Comparison of ENCODE assay signal across 19 cellular contexts in genomic region chr10:86111902-86112301, GRCh38.
"Had no signal": no experiment of that assay in that cellular context is flagged by ENCODE, and none has a peak within 500 bp of the region (broad histone marks: within the 10 kb centered on the region; RNA-seq: fewer than 3 reads in every experiment).

No MANE protein-coding gene starts in this region.

- H3K36me3 ChIP-seq: colonic mucosa, heart left ventricle, prostate gland, right lobe of liver, tibial artery, upper lobe of right lung had no signal

- H3K4me3 Mint-ChIP-seq: naive thymus-derived CD8-positive, alpha-beta T cell; stimulated activated memory B cell treated with anti-CD40 and anti-IgM and Interleukin-4, amounts not matched to agents 10 μg/mL and 1 μg/mL and 100 μg/mL, for 72 hours; stimulated activated naive CD8-positive, alpha-beta T cell treated with anti-CD3 and anti-CD28 coated beads, Interleukin-15, Interleukin-2, amounts not matched to agents 100 ng/mL and 50 ng/mL, for 24 hours had no signal

- DNase-seq: cerebellar nuclear complex; colonic mucosa; effector CD4-positive, alpha-beta T cell; heart left ventricle; hippocampal formation; kidney glomerular epithelial cell; mucosa of descending colon; naive thymus-derived CD8-positive, alpha-beta T cell; right lobe of liver; stimulated activated CD4-positive, alpha-beta T cell treated with anti-CD3 and anti-CD28 coated beads, Interleukin-15, amount 100 ng/mL, for 24 hours; stimulated activated CD4-positive, alpha-beta T cell treated with anti-CD3 and anti-CD28 coated beads, Interleukin-1b, Interleukin-23, amount 100 ng/mL, for 48 hours; stimulated activated CD4-positive, alpha-beta T cell treated with anti-CD3 and anti-CD28 coated beads, Interleukin-4, amount 100 ng/mL, for 24 hours; upper lobe of right lung had no signal

- H3K4me1 Mint-ChIP-seq: naive thymus-derived CD8-positive, alpha-beta T cell; stimulated activated memory B cell treated with anti-CD40 and anti-IgM and Interleukin-4, amounts not matched to agents 10 μg/mL and 1 μg/mL and 100 μg/mL, for 72 hours had no signal

- H3K27ac Mint-ChIP-seq: naive thymus-derived CD8-positive, alpha-beta T cell; stimulated activated memory B cell treated with anti-CD40 and anti-IgM and Interleukin-4, amounts not matched to agents 10 μg/mL and 1 μg/mL and 100 μg/mL, for 72 hours; stimulated activated naive CD8-positive, alpha-beta T cell treated with anti-CD3 and anti-CD28 coated beads, Interleukin-15, Interleukin-2, amounts not matched to agents 100 ng/mL and 50 ng/mL, for 24 hours had no signal

- FAIRE-seq: frontal cortex had no signal

- ATAC-seq: esophagus mucosa; heart left ventricle; mucosa of descending colon; naive thymus-derived CD8-positive, alpha-beta T cell; right lobe of liver; stimulated activated memory B cell treated with anti-CD40 and anti-IgM and Interleukin-4, amounts not matched to agents 10 μg/mL and 1 μg/mL and 100 μg/mL, for 72 hours; upper lobe of right lung had no signal

- H3K36me3 Mint-ChIP-seq: naive thymus-derived CD8-positive, alpha-beta T cell; stimulated activated memory B cell treated with anti-CD40 and anti-IgM and Interleukin-4, amounts not matched to agents 10 μg/mL and 1 μg/mL and 100 μg/mL, for 72 hours had no signal

- H3K4me3 ChIP-seq: colonic mucosa, heart left ventricle, mucosa of descending colon, prostate gland, right lobe of liver, tibial artery, upper lobe of right lung had no signal

- H3K9me3 Mint-ChIP-seq: naive thymus-derived CD8-positive, alpha-beta T cell; stimulated activated memory B cell treated with anti-CD40 and anti-IgM and Interleukin-4, amounts not matched to agents 10 μg/mL and 1 μg/mL and 100 μg/mL, for 72 hours; stimulated activated naive CD8-positive, alpha-beta T cell treated with anti-CD3 and anti-CD28 coated beads, Interleukin-15, Interleukin-2, amounts not matched to agents 100 ng/mL and 50 ng/mL, for 24 hours had no signal

- H3K27me3 ChIP-seq: colonic mucosa, right lobe of liver, tibial artery, upper lobe of right lung had no signal

- H3K27me3 Mint-ChIP-seq: stimulated activated memory B cell treated with anti-CD40 and anti-IgM and Interleukin-4, amounts not matched to agents 10 μg/mL and 1 μg/mL and 100 μg/mL, for 72 hours; stimulated activated naive CD8-positive, alpha-beta T cell treated with anti-CD3 and anti-CD28 coated beads, Interleukin-15, Interleukin-2, amounts not matched to agents 100 ng/mL and 50 ng/mL, for 24 hours had no signal
